24 cellular contexts compared by ENCODE assay signal in genomic region chr1:164649146-164649545, GRCh38.
A peak's percentile ranks its signal among the peaks of the same experiment; 100 is the strongest.
DNase-seq lines count a peak whose midpoint lies in the region; ATAC-seq and TF ChIP-seq lines count a peak whose summit lies in the region.
"Had no signal": no experiment of that assay in that cellular context is flagged by ENCODE, and none has a peak within 500 bp of the region (broad histone marks: within the 10 kb centered on the region; RNA-seq: fewer than 3 reads in every experiment).

No MANE protein-coding gene starts in this region.

- H3K36me3 Mint-ChIP-seq in endodermal cell (ENCODE audit: low read depth) (peaks cover 6% of the 10 kb centered on the region), nephron progenitor cell (ENCODE audit: low read depth) (peaks cover 49% of the 10 kb centered on the region)
- H3K36me3 Mint-ChIP-seq: activated naive CD8-positive, alpha-beta T cell treated with anti-CD3 and anti-CD28 coated beads, Interleukin-2, amount 10 ng/mL, durations not matched to agents 7 days and 5 days; CD8-positive, alpha-beta T cell; natural killer cell had no signal

- ATAC-seq in PC-3 = no peak
- no peak for ATAC-seq in lower lobe of right lung
- ATAC-seq: CD8-positive, alpha-beta T cell; GM12878; natural killer cell had no signal

- no peaks in the 10 kb centered on the region for H3K79me2 ChIP-seq in PC-3 (ENCODE audit: low read length)

- H3K27me3 Mint-ChIP-seq in endodermal cell (ENCODE audit: insufficient read depth) = no peaks in the 10 kb centered on the region
- H3K27me3 Mint-ChIP-seq in nephron progenitor cell (ENCODE audit: low read depth, poor library complexity) = peaks cover 4% of the 10 kb centered on the region

- TF ChIP-seq POLR2A in uterus (IDR thresholded peaks at IDR 0.05) = no peak

- no peaks in the 10 kb centered on the region for H3K9me2 ChIP-seq in PC-3 (replicated peaks; ENCODE audit: low read length)
- H3K9me2 ChIP-seq: SK-N-SH had no signal

- no peaks in the 10 kb centered on the region for H3F3A ChIP-seq in PC-3 (ENCODE audit: low read length, unreplicated experiment)

- H3K4me3 Mint-ChIP-seq in endodermal cell (no peak overlapping the region), nephron progenitor cell (no peak overlapping the region)
- H3K4me3 Mint-ChIP-seq: activated naive CD8-positive, alpha-beta T cell treated with anti-CD3 and anti-CD28 coated beads, Interleukin-2, amount 10 ng/mL, durations not matched to agents 7 days and 5 days; CD8-positive, alpha-beta T cell; natural killer cell had no signal

- H3K4me1 ChIP-seq in PC-3 (ENCODE audit: insufficient read depth, low read length) = peaks cover 25% of the 10 kb centered on the region
- H3K4me1 ChIP-seq in endodermal cell (ENCODE audit: control insufficient read depth, insufficient read depth, low read length) = peaks cover 18% of the 10 kb centered on the region
- H3K4me1 ChIP-seq in uterus = peaks cover 22 to 25% of the 10 kb centered on the region in 2 donors
- H3K4me1 ChIP-seq in lower lobe of right lung = peaks cover 35% of the 10 kb centered on the region

- H3K36me3 ChIP-seq in PC-3 (ENCODE audit: low read depth, low read length) = no peaks in the 10 kb centered on the region
- H3K36me3 ChIP-seq in endodermal cell (ENCODE audit: control insufficient read depth, insufficient read depth, low read length) = no peaks in the 10 kb centered on the region
- no peaks in the 10 kb centered on the region for H3K36me3 ChIP-seq in uterus
- H3K36me3 ChIP-seq in lower lobe of right lung = no peaks in the 10 kb centered on the region
- H3K36me3 ChIP-seq: Peyer's patch had no signal

- no peak overlapping the region for H3K27ac ChIP-seq in PC-3 (ENCODE audit: low read length)
- H3K27ac ChIP-seq in endodermal cell (ENCODE audit: low read depth, low read length) = peak overlapping the region; percentile 8
- H3K27ac ChIP-seq in uterus = peak overlapping the region; percentile 83 to 89
- no peak overlapping the region for H3K27ac ChIP-seq in lower lobe of right lung
- H3K27ac ChIP-seq: parathyroid adenoma had no signal

- H3K9ac ChIP-seq in PC-3 (ENCODE audit: low read length) (no peak overlapping the region), endodermal cell (ENCODE audit: extremely low read depth, low read length, poor library complexity, severe bottlenecking) (no peak overlapping the region)
- H3K9ac ChIP-seq: parathyroid adenoma, SK-N-SH had no signal

- peak overlapping the region; percentile 18 for H3K4me2 ChIP-seq in PC-3 (ENCODE audit: low read length)
- H3K4me2 ChIP-seq: SK-N-SH had no signal

- H3K4me3 ChIP-seq in PC-3 (ENCODE audit: low read length) (no peak overlapping the region), endodermal cell (ENCODE audit: low read length) (no peak overlapping the region), uterus (no peak overlapping the region), lower lobe of right lung (no peak overlapping the region)
- H3K4me3 ChIP-seq: GM12878, Peyer's patch had no signal

- 88 to 92% methylated on average over 2 to 4 of the region's 4 CpGs for WGBS in endodermal cell (ENCODE audit: insufficient coverage in 1 of 2, insufficient read length in 1 of 2), 2 experiments

- H3K27ac Mint-ChIP-seq in endodermal cell (no peak overlapping the region), nephron progenitor cell (peak overlapping the region; percentile 10)
- H3K27ac Mint-ChIP-seq: activated naive CD8-positive, alpha-beta T cell treated with anti-CD3 and anti-CD28 coated beads, Interleukin-2, amount 10 ng/mL, durations not matched to agents 7 days and 5 days; activated T-helper 2 cell treated with anti-CD3 and anti-CD28 coated beads, Interferon-gamma antibody, Interleukin-2, Interleukin-4, amounts not matched to agents 10 μg/mL and 5 μg/mL and 100 μg/mL, durations not matched to agents 14 hours and 24 hours and 36 hours; CD8-positive, alpha-beta T cell; natural killer cell had no signal

- no peaks in the 10 kb centered on the region for H3K27me3 ChIP-seq in PC-3 (ENCODE audit: low read length)
- no peaks in the 10 kb centered on the region for H3K27me3 ChIP-seq in endodermal cell (ENCODE audit: control insufficient read depth, insufficient read depth, low read length, poor library complexity, severe bottlenecking)
- H3K27me3 ChIP-seq in uterus = no peaks in the 10 kb centered on the region
- H3K27me3 ChIP-seq in lower lobe of right lung (ENCODE audit: low read depth) = no peaks in the 10 kb centered on the region
- H3K27me3 ChIP-seq: Peyer's patch had no signal

- H3K9me3 ChIP-seq in PC-3 (ENCODE audit: low read length) = no peaks in the 10 kb centered on the region
- no peaks in the 10 kb centered on the region for H3K9me3 ChIP-seq in endodermal cell (ENCODE audit: control insufficient read depth, low read length)
- H3K9me3 ChIP-seq in uterus = no peaks in the 10 kb centered on the region
- no peaks in the 10 kb centered on the region for H3K9me3 ChIP-seq in lower lobe of right lung
- H3K9me3 ChIP-seq: Peyer's patch, SK-N-SH had no signal

- CTCF ChIA-PET in PC-3 (lab: Charles Lee) = no interaction called here

- DNase-seq in PC-3 = no peak
- no peak for DNase-seq in endodermal cell
- no peak for DNase-seq in nephron progenitor cell
- no peak for DNase-seq in uterus
- no peak for DNase-seq in COR-L47 (lab: John Stamatoyannopoulos, UW)
- no peak for DNase-seq in COLO668 (lab: John Stamatoyannopoulos, UW; ENCODE audit: unreplicated experiment)
- no peak for DNase-seq in lower lobe of right lung
- DNase-seq: activated CD4-positive, alpha-beta T cell treated with anti-CD3 and anti-CD28 coated beads, Interleukin-2, amount 50 U/mL, for 4 hours; activated CD8-positive, alpha-beta memory T cell treated with anti-CD3 and anti-CD28 coated beads, Interleukin-2, amount 50 U/mL, for 4 hours; activated naive CD8-positive, alpha-beta T cell treated with anti-CD3 and anti-CD28 coated beads, Interleukin-2, amount 10 ng/mL, durations not matched to agents 7 days and 5 days; CD8-positive, alpha-beta T cell; DND-41; effector memory CD4-positive, alpha-beta T cell; left cardiac atrium; natural killer cell; NCI-H146; NCI-H524; NK-92 treated with Interleukin-12 subunit alpha and Interleukin-12 subunit beta, amount 100 ng/mL, for 24 hours; Peyer's patch; stimulated activated CD4-positive, alpha-beta T cell treated with anti-CD3 and anti-CD28 coated beads, Interleukin-1b, Interleukin-23, amount 100 ng/mL, for 48 hours had no signal

- H3K9me3 Mint-ChIP-seq in endodermal cell = no peaks in the 10 kb centered on the region
- H3K9me3 Mint-ChIP-seq in nephron progenitor cell = no peaks in the 10 kb centered on the region
- H3K9me3 Mint-ChIP-seq: activated naive CD8-positive, alpha-beta T cell treated with anti-CD3 and anti-CD28 coated beads, Interleukin-2, amount 10 ng/mL, durations not matched to agents 7 days and 5 days; activated T-helper 2 cell treated with anti-CD3 and anti-CD28 coated beads, Interferon-gamma antibody, Interleukin-2, Interleukin-4, amounts not matched to agents 10 μg/mL and 5 μg/mL and 100 μg/mL, durations not matched to agents 14 hours and 24 hours and 36 hours; CD8-positive, alpha-beta T cell; natural killer cell had no signal

- no peak overlapping the region for H2AFZ ChIP-seq in PC-3 (ENCODE audit: low read length)
- H2AFZ ChIP-seq: parathyroid adenoma had no signal

- H3K4me1 Mint-ChIP-seq in endodermal cell (peaks cover 43% of the 10 kb centered on the region), nephron progenitor cell (peaks cover 73% of the 10 kb centered on the region)

- no peaks in the 10 kb centered on the region for H4K20me1 ChIP-seq in PC-3 (ENCODE audit: low read length)

- intact Hi-C loops in PC-3 (cut with micrococcal nuclease) = loop anchor here (5.0 kb wide), 1 partner anchor 58 kb away; no protein-coding TSS in a partner anchor
- intact Hi-C loops in uterus (cut with DNase I; ENCODE audit: low total_unique reads) = no loop called here
- intact Hi-C loops in lower lobe of right lung (cut with DNase I) = no loop called here

- no TSS peak for BruUV-seq in PC-3 (replicated peaks; lab: Mats Ljungman, UMichigan)

- TF ChIP-seq CTCF in PC-3 (conservative IDR thresholded peaks at IDR 0.05; ENCODE audit: low read depth, low read length) (no peak), endodermal cell (conservative IDR thresholded peaks at IDR 0.05) (no peak), nephron progenitor cell (IDR thresholded peaks at IDR 0.05) (no peak), uterus (IDR thresholded peaks at IDR 0.05) (no peak), lower lobe of right lung (IDR thresholded peaks at IDR 0.05) (no peak)

- POLR2A ChIA-PET in PC-3 (lab: Charles Lee; ENCODE audit: unreplicated experiment) = no interaction called here

Comparison
In these comparisons a context has a peak if more than half of its experiments do, and no peak if none do; other contexts are left out.
1. H3K27ac ChIP-seq: peak in endodermal cell (single experiment) and uterus (2 of 2); none in PC-3 (single experiment) and lower lobe of right lung (single experiment).